In genomic region chr1:11058026-11058425, GRCh38 we compare ENCODE assay signal across 14 cellular contexts. TPM values are rescaled to one million over a fixed set of nuclear protein-coding genes. Genes with fewer than 3 reads are reported as not detected.
DNase-seq lines count a peak whose midpoint lies in the region; TF ChIP-seq lines count a peak whose summit lies in the region.
"Had no signal": no experiment of that assay in that cellular context is flagged by ENCODE, and none has a peak within 500 bp of the region (broad histone marks: within the 10 kb centered on the region; RNA-seq: fewer than 3 reads in every experiment).

No MANE protein-coding gene starts in this region.

- no peaks in the 10 kb centered on the region for H3K27me3 Mint-ChIP-seq in activated T-helper 2 cell treated with anti-CD3 and anti-CD28 coated beads, Interferon-gamma antibody, Interleukin-2, Interleukin-4, amounts not matched to agents 10 μg/mL and 5 μg/mL and 100 μg/mL, durations not matched to agents 14 hours and 24 hours and 36 hours (ENCODE audit: low read depth)
- H3K27me3 Mint-ChIP-seq in neural crest cell (ENCODE audit: low read depth), result no peaks in the 10 kb centered on the region

- H3K27ac ChIP-seq in prostate gland, result no peak overlapping the region

- H3K9me3 ChIP-seq in prostate gland, result no peaks in the 10 kb centered on the region

- intact Hi-C loops in activated T-helper 2 cell treated with anti-CD3 and anti-CD28 coated beads, Interferon-gamma antibody, Interleukin-2, Interleukin-4, amounts not matched to agents 10 μg/mL and 5 μg/mL and 100 μg/mL, durations not matched to agents 14 hours and 24 hours and 36 hours (cut with micrococcal nuclease), result no loop called here
- intact Hi-C loops in prostate gland (cut with DNase I), result no loop called here

- TF ChIP-seq CTCF in HFF-Myc (IDR thresholded peaks at IDR 0.05; ENCODE audit: low read depth, low read length, missing control alignments) (no peak), neural crest cell (conservative IDR thresholded peaks at IDR 0.05) (no peak), prostate gland (IDR thresholded peaks at IDR 0.05) (no peak)

- peaks cover 22% of the 10 kb centered on the region for H3K4me1 Mint-ChIP-seq in activated T-helper 2 cell treated with anti-CD3 and anti-CD28 coated beads, Interferon-gamma antibody, Interleukin-2, Interleukin-4, amounts not matched to agents 10 μg/mL and 5 μg/mL and 100 μg/mL, durations not matched to agents 14 hours and 24 hours and 36 hours (ENCODE audit: low read depth)
- H3K4me1 Mint-ChIP-seq in neural crest cell, result peaks cover 30% of the 10 kb centered on the region

- H3K4me1 ChIP-seq in prostate gland (replicated peaks), result peaks cover 4% of the 10 kb centered on the region

- H3K4me3 ChIP-seq in HFF-Myc (replicated peaks; ENCODE audit: low read depth, low read length) (peak overlapping the region; percentile 99), prostate gland (no peak overlapping the region)

- no peaks in the 10 kb centered on the region for H3K27me3 ChIP-seq in prostate gland (replicated peaks; ENCODE audit: insufficient read depth)

- peaks cover 6 to 9% of the 10 kb centered on the region in 2 donors for H3K36me3 ChIP-seq in prostate gland

- peak; percentile 27 for DNase-seq in NCI-H82 (lab: John Stamatoyannopoulos, UW)
- DNase-seq in NCI-H82 treated with DMSO at 0.1 percent for 48 hours (lab: John Stamatoyannopoulos, UW; ENCODE audit: unreplicated experiment), result no peak
- no peak for DNase-seq in HFF-Myc (ENCODE audit: extremely low read depth, low read depth)
- DNase-seq in activated T-helper 2 cell treated with anti-CD3 and anti-CD28 coated beads, Interferon-gamma antibody, Interleukin-2, Interleukin-4, amounts not matched to agents 10 μg/mL and 5 μg/mL and 100 μg/mL, durations not matched to agents 14 hours and 24 hours and 36 hours (ENCODE audit: low spot score), result no peak
- no peak for DNase-seq in neural crest cell (ENCODE audit: low read depth, low spot score)
- no peak for DNase-seq in epidermal melanocyte (ENCODE audit: insufficient read length, low spot score)
- DNase-seq in prostate gland (ENCODE audit: low spot score), result no peak
- DNase-seq in COLO829 (ENCODE audit: low spot score), result no peak
- DNase-seq: DMS 273 treated with DMSO at 0.1 percent for 48 hours; effector CD4-positive, alpha-beta T cell; kidney glomerular epithelial cell; NCI-H1092 had no signal

- H3K4me3 Mint-ChIP-seq in activated T-helper 2 cell treated with anti-CD3 and anti-CD28 coated beads, Interferon-gamma antibody, Interleukin-2, Interleukin-4, amounts not matched to agents 10 μg/mL and 5 μg/mL and 100 μg/mL, durations not matched to agents 14 hours and 24 hours and 36 hours (ENCODE audit: low read depth), result peak overlapping the region; percentile 95
- peak overlapping the region; percentile 84 for H3K4me3 Mint-ChIP-seq in neural crest cell

- no peak for TF ChIP-seq POLR2A in prostate gland (IDR thresholded peaks at IDR 0.05)

- H3K36me3 Mint-ChIP-seq in activated T-helper 2 cell treated with anti-CD3 and anti-CD28 coated beads, Interferon-gamma antibody, Interleukin-2, Interleukin-4, amounts not matched to agents 10 μg/mL and 5 μg/mL and 100 μg/mL, durations not matched to agents 14 hours and 24 hours and 36 hours (ENCODE audit: low read depth), result peaks cover 55% of the 10 kb centered on the region
- peaks cover 4% of the 10 kb centered on the region for H3K36me3 Mint-ChIP-seq in neural crest cell (ENCODE audit: low read depth)

- no peaks in the 10 kb centered on the region for H3K9me3 Mint-ChIP-seq in activated T-helper 2 cell treated with anti-CD3 and anti-CD28 coated beads, Interferon-gamma antibody, Interleukin-2, Interleukin-4, amounts not matched to agents 10 μg/mL and 5 μg/mL and 100 μg/mL, durations not matched to agents 14 hours and 24 hours and 36 hours
- H3K9me3 Mint-ChIP-seq in neural crest cell, result no peaks in the 10 kb centered on the region

- no peak overlapping the region for H3K27ac Mint-ChIP-seq in activated T-helper 2 cell treated with anti-CD3 and anti-CD28 coated beads, Interferon-gamma antibody, Interleukin-2, Interleukin-4, amounts not matched to agents 10 μg/mL and 5 μg/mL and 100 μg/mL, durations not matched to agents 14 hours and 24 hours and 36 hours
- no peak overlapping the region for H3K27ac Mint-ChIP-seq in neural crest cell (ENCODE audit: unreplicated experiment)

- WGBS in prostate gland, result 91% methylated on average over 14 of the region's 14 CpGs

RNA-seq across cellular contexts. Expression of gene SRM, which starts 1.8 kb away (rescaled TPM):
- 230 and 233 TPM in 2 replicates for total RNA-seq in activated T-helper 2 cell treated with anti-CD3 and anti-CD28 coated beads, Interferon-gamma antibody, Interleukin-2, Interleukin-4, amounts not matched to agents 10 μg/mL and 5 μg/mL and 100 μg/mL, durations not matched to agents 14 hours and 24 hours and 36 hours
- total RNA-seq in neural crest cell (147 and 152 TPM in 2 replicates), prostate gland (10 to 100 TPM; 39.3 to 89.2 TPM)

RNA-seq across cellular contexts. Expression of gene MASP2, which starts 11.0 kb away (rescaled TPM):
- total RNA-seq in activated T-helper 2 cell treated with anti-CD3 and anti-CD28 coated beads, Interferon-gamma antibody, Interleukin-2, Interleukin-4, amounts not matched to agents 10 μg/mL and 5 μg/mL and 100 μg/mL, durations not matched to agents 14 hours and 24 hours and 36 hours, result 0.18 TPM in 1 of 2 replicates, not detected in the other
- total RNA-seq in neural crest cell, result 0.14 TPM in 1 of 2 replicates, not detected in the other
- not detected for total RNA-seq in prostate gland
- total RNA-seq: myocyte, RPMI7951 had no signal

RNA-seq across cellular contexts. Expression of gene EXOSC10, which starts 41.6 kb away (rescaled TPM):
- total RNA-seq in activated T-helper 2 cell treated with anti-CD3 and anti-CD28 coated beads, Interferon-gamma antibody, Interleukin-2, Interleukin-4, amounts not matched to agents 10 μg/mL and 5 μg/mL and 100 μg/mL, durations not matched to agents 14 hours and 24 hours and 36 hours, result 97.8 and 102 TPM in 2 replicates
- total RNA-seq in neural crest cell (115 and 127 TPM in 2 replicates), prostate gland (10 to 100 TPM; 51.6 to 65.0 TPM)

RNA-seq across cellular contexts. Expression of gene TARDBP, which starts 45.6 kb away (rescaled TPM):
- 190 and 202 TPM in 2 replicates for total RNA-seq in activated T-helper 2 cell treated with anti-CD3 and anti-CD28 coated beads, Interferon-gamma antibody, Interleukin-2, Interleukin-4, amounts not matched to agents 10 μg/mL and 5 μg/mL and 100 μg/mL, durations not matched to agents 14 hours and 24 hours and 36 hours
- total RNA-seq in neural crest cell (253 and 268 TPM in 2 replicates), prostate gland (100 to 1,000 TPM in 1 of 2 donors, 10 to 100 TPM in 1; 93.7 to 151 TPM)
